ENCODE assay signal across 14 cellular contexts in genomic region chr11:995058-995751, GRCh38. TPM values are rescaled to one million over a fixed set of nuclear protein-coding genes. Genes with fewer than 3 reads are reported as not detected.
A peak's percentile ranks its signal among the peaks of the same experiment; 100 is the strongest.
DNase-seq lines count a peak whose midpoint lies in the region; TF ChIP-seq lines count a peak whose summit lies in the region.
"Had no signal": no experiment of that assay in that cellular context is flagged by ENCODE, and none has a peak within 500 bp of the region (broad histone marks: within the 10 kb centered on the region; RNA-seq: fewer than 3 reads in every experiment).

No MANE protein-coding gene starts in this region.

- DNase-seq in GM10248 (ENCODE audit: extremely low spot score) = peak; percentile 55
- DNase-seq in activated CD4-positive, alpha-beta memory T cell treated with anti-CD3 and anti-CD28 coated beads for 36 hours = no peak
- DNase-seq in myocyte (ENCODE audit: low read depth) = peak; percentile 22
- DNase-seq in MV-4-11 (lab: John Stamatoyannopoulos, UW) = no peak
- no peak for DNase-seq in tibial artery
- DNase-seq in NCI-H2227 treated with DMSO at 0.1 percent for 48 hours (lab: John Stamatoyannopoulos, UW) = no peak
- DNase-seq in C1 segment of cervical spinal cord (lab: John Stamatoyannopoulos, UW) = no peak
- DNase-seq: activated gamma-delta T cell treated with Interleukin-2 at 50 U/mL for 16 hours, Calu3, dermis blood vessel endothelial cell, mucosa of descending colon, SIG-M5 had no signal

- H3K27ac Mint-ChIP-seq in activated CD4-positive, alpha-beta memory T cell treated with anti-CD3 and anti-CD28 coated beads for 36 hours = peak overlapping the region; percentile 76

- H3K4me1 Mint-ChIP-seq in activated CD4-positive, alpha-beta memory T cell treated with anti-CD3 and anti-CD28 coated beads for 36 hours (ENCODE audit: low read depth) = peaks cover 20% of the 10 kb centered on the region

- H3K27me3 ChIP-seq in BLaER1 treated with 17β-estradiol and CSF1 and Interleukin-3, amounts not matched to agents 10 nM and 100 nM = no peaks in the 10 kb centered on the region
- H3K27me3 ChIP-seq in tibial artery = no peaks in the 10 kb centered on the region

- peak overlapping the region in 9 of 11 experiments; percentile 8 to 81 (median 50); a peak in 13 of 22 replicates for H3K4me2 ChIP-seq in BLaER1 treated with 17β-estradiol and CSF1 and Interleukin-3, amounts not matched to agents 10 nM and 100 nM

- CTCF ChIA-PET in GM10248 (lab: Yijun Ruan, JAX) = interaction anchor here (1.3 to 1.7 kb wide), 2 partner anchors 56 to 62 kb away, joined by 3 to 4 read pairs; no protein-coding TSS in a partner anchor
- CTCF ChIA-PET in activated CD4-positive, alpha-beta memory T cell treated with anti-CD3 and anti-CD28 coated beads for 36 hours (lab: Charles Lee) = no interaction called here

- H4K20me1 ChIP-seq in BLaER1 treated with 17β-estradiol and CSF1 and Interleukin-3, amounts not matched to agents 10 nM and 100 nM = peaks cover 4 to 95% (median 38%) of the 10 kb centered on the region in 11 experiments; a peak in 17 of 22 replicates

- peaks cover 18 to 61% (median 43%) of the 10 kb centered on the region in 10 experiments for H3K4me1 ChIP-seq in BLaER1 treated with 17β-estradiol and CSF1 and Interleukin-3, amounts not matched to agents 10 nM and 100 nM
- no peaks in the 10 kb centered on the region for H3K4me1 ChIP-seq in tibial artery

- no peak for TF ChIP-seq CTCF in GM10248 (IDR thresholded peaks at IDR 0.05; ENCODE audit: control extremely low read depth, extremely low read depth, low read depth, missing control alignments)
- TF ChIP-seq CTCF in tibial artery (IDR thresholded peaks at IDR 0.05) = no peak

- H3K4me3 Mint-ChIP-seq in activated CD4-positive, alpha-beta memory T cell treated with anti-CD3 and anti-CD28 coated beads for 36 hours = no peak overlapping the region

- H3K9me3 ChIP-seq in BLaER1 treated with 17β-estradiol and CSF1 and Interleukin-3, amounts not matched to agents 10 nM and 100 nM (replicated peaks in 1 of 11) = no peaks in the 10 kb centered on the region
- H3K9me3 ChIP-seq in tibial artery = no peaks in the 10 kb centered on the region
- H3K9me3 ChIP-seq: mucosa of descending colon had no signal

- no peak overlapping the region for H3K4me3 ChIP-seq in BLaER1 treated with 17β-estradiol and CSF1 and Interleukin-3, amounts not matched to agents 10 nM and 100 nM
- no peak overlapping the region for H3K4me3 ChIP-seq in tibial artery
- H3K4me3 ChIP-seq: mucosa of descending colon had no signal

- H3K36me3 ChIP-seq in BLaER1 treated with 17β-estradiol and CSF1 and Interleukin-3, amounts not matched to agents 10 nM and 100 nM = peaks cover 38 to 93% (median 55%) of the 10 kb centered on the region in 11 experiments
- H3K36me3 ChIP-seq in tibial artery = peaks cover 39 to 90% (median 57%) of the 10 kb centered on the region in 3 donors

- peaks cover 18% of the 10 kb centered on the region for H3K36me3 Mint-ChIP-seq in activated CD4-positive, alpha-beta memory T cell treated with anti-CD3 and anti-CD28 coated beads for 36 hours

- no peak overlapping the region; a peak in 3 of 22 replicates for H3K9ac ChIP-seq in BLaER1 treated with 17β-estradiol and CSF1 and Interleukin-3, amounts not matched to agents 10 nM and 100 nM

- intact Hi-C loops in activated CD4-positive, alpha-beta memory T cell treated with anti-CD3 and anti-CD28 coated beads for 36 hours (cut with micrococcal nuclease) = no loop called here
- intact Hi-C loops in tibial artery (cut with DNase I; ENCODE audit: low total_unique reads) = no loop called here

- H3K27me3 Mint-ChIP-seq in activated CD4-positive, alpha-beta memory T cell treated with anti-CD3 and anti-CD28 coated beads for 36 hours = no peaks in the 10 kb centered on the region

- peak overlapping the region in 7 of 11 experiments; percentile 19 to 77 (median 52); a peak in 16 of 22 replicates for H3K27ac ChIP-seq in BLaER1 treated with 17β-estradiol and CSF1 and Interleukin-3, amounts not matched to agents 10 nM and 100 nM
- H3K27ac ChIP-seq in tibial artery = no peak overlapping the region

- H3K9me3 Mint-ChIP-seq in activated CD4-positive, alpha-beta memory T cell treated with anti-CD3 and anti-CD28 coated beads for 36 hours = no peaks in the 10 kb centered on the region

- POLR2A ChIA-PET in GM10248 (lab: Yijun Ruan, JAX) = no interaction called here
- POLR2A ChIA-PET in activated CD4-positive, alpha-beta memory T cell treated with anti-CD3 and anti-CD28 coated beads for 36 hours (lab: Charles Lee) = no interaction called here

RNA-seq across cellular contexts. Expression of gene MUC6, which starts 41.3 kb away (rescaled TPM):
- not detected for total RNA-seq in activated CD4-positive, alpha-beta memory T cell treated with anti-CD3 and anti-CD28 coated beads for 36 hours
- total RNA-seq in myocyte = not detected in 2 replicates
- polyA plus RNA-seq in myocyte (2012) = 0.50 TPM
- total RNA-seq: dermis blood vessel endothelial cell, fibroblast of villous mesenchyme, mucosa of descending colon had no signal

Comparison
In these comparisons a context has a peak if more than half of its experiments do, and no peak if none do; other contexts are left out.
1. H3K27ac ChIP-seq: peak in BLaER1 treated with 17β-estradiol and CSF1 and Interleukin-3, amounts not matched to agents 10 nM and 100 nM (7 of 11); none in tibial artery (0 of 2).
2. DNase-seq: peak in GM10248 (single experiment) and myocyte (single experiment); none in activated CD4-positive, alpha-beta memory T cell treated with anti-CD3 and anti-CD28 coated beads for 36 hours (single experiment), MV-4-11 (single experiment), tibial artery (0 of 2), NCI-H2227 treated with DMSO at 0.1 percent for 48 hours (single experiment) and C1 segment of cervical spinal cord (0 of 14).